ENCODE assay signal across 8 cellular contexts in genomic region chr2:108595677-108596232, GRCh38.
DNase-seq lines count a peak whose midpoint lies in the region; ATAC-seq and TF ChIP-seq lines count a peak whose summit lies in the region.
"Not testable (repeated sequence)": the region's sequence is repeated elsewhere in the genome, so short reads cannot be mapped to it uniquely, and the experiment has no call there.

No MANE protein-coding gene starts in this region.

- peaks cover 37% of the 10 kb centered on the region for H3K4me1 Mint-ChIP-seq in activated CD8-positive, alpha-beta memory T cell treated with anti-CD3 and anti-CD28 coated beads, Interleukin-2, amount 10 ng/mL, durations not matched to agents 7 days and 5 days
- H3K4me1 Mint-ChIP-seq in MCF 10A (ENCODE audit: insufficient read depth, unreplicated experiment) = peaks cover 50% of the 10 kb centered on the region
- H3K4me1 Mint-ChIP-seq in nephron = peaks cover 39% of the 10 kb centered on the region
- peaks cover 60% of the 10 kb centered on the region for H3K4me1 Mint-ChIP-seq in stimulated activated naive CD8-positive, alpha-beta T cell treated with anti-CD3 and anti-CD28 coated beads, Interleukin-15, Interleukin-2, amounts not matched to agents 100 ng/mL and 50 ng/mL, for 24 hours (ENCODE audit: low read depth)

- CTCF ChIA-PET in AG04450 (lab: Charles Lee) = interaction anchor here (2.4 to 4.8 kb wide), 2 partner anchors 12 to 41 kb away, joined by 27 to 33 read pairs; no protein-coding TSS in a partner anchor
- CTCF ChIA-PET in activated CD8-positive, alpha-beta memory T cell treated with anti-CD3 and anti-CD28 coated beads, Interleukin-2, amount 10 ng/mL, durations not matched to agents 7 days and 5 days (lab: Charles Lee) = interaction anchor here (4.0 kb wide), 1 partner anchor 40 kb away, joined by 29 read pairs; no protein-coding TSS in a partner anchor
- CTCF ChIA-PET in MCF 10A (lab: Yijun Ruan, JAX) = interaction anchor here (0.9 to 8.6 kb wide), 6 partner anchors 10 to 62 kb away, joined by 3 to 120 read pairs (median 4); no protein-coding TSS in a partner anchor

- intact Hi-C loops in MCF 10A (cut with micrococcal nuclease) = loop anchor here (2.0 kb wide), 2 partner anchors 25 to 41 kb away; no protein-coding TSS in a partner anchor

- DNase-seq in AG04450 (ENCODE audit: low read depth, low spot score); HL-60 (ENCODE audit: low read depth in 1 of 2, low spot score in 1 of 2); RWPE2 (ENCODE audit: low spot score); activated CD8-positive, alpha-beta memory T cell treated with anti-CD3 and anti-CD28 coated beads, Interleukin-2, amount 10 ng/mL, durations not matched to agents 7 days and 5 days; MCF 10A (ENCODE audit: unreplicated experiment); cardiac muscle cell (ENCODE audit: low read depth in 1 of 2, low spot score in 1 of 2): not testable (repeated sequence)

- BruUV-seq in MCF 10A (replicated peaks; lab: Mats Ljungman, UMichigan) = not testable (repeated sequence)

- H3K27ac Mint-ChIP-seq in activated CD8-positive, alpha-beta memory T cell treated with anti-CD3 and anti-CD28 coated beads, Interleukin-2, amount 10 ng/mL, durations not matched to agents 7 days and 5 days = peak overlapping the region; percentile 72
- peak overlapping the region; percentile 77 for H3K27ac Mint-ChIP-seq in MCF 10A (ENCODE audit: low read depth, unreplicated experiment)
- H3K27ac Mint-ChIP-seq in nephron = peak overlapping the region; percentile 15 to 32 (median 15)
- peak overlapping the region; percentile 92 for H3K27ac Mint-ChIP-seq in stimulated activated naive CD8-positive, alpha-beta T cell treated with anti-CD3 and anti-CD28 coated beads, Interleukin-15, Interleukin-2, amounts not matched to agents 100 ng/mL and 50 ng/mL, for 24 hours

- not testable (repeated sequence) for H3K4me3 ChIP-seq in AG04450 (ENCODE audit: low read depth, low read length); HL-60 (replicated peaks; ENCODE audit: insufficient read depth, low read length); RWPE2 (ENCODE audit: severe bottlenecking); cardiac muscle cell

- peak overlapping the region; percentile 34 for H3K4me3 Mint-ChIP-seq in activated CD8-positive, alpha-beta memory T cell treated with anti-CD3 and anti-CD28 coated beads, Interleukin-2, amount 10 ng/mL, durations not matched to agents 7 days and 5 days
- not testable (repeated sequence) for H3K4me3 Mint-ChIP-seq in MCF 10A (ENCODE audit: unreplicated experiment); nephron
- H3K4me3 Mint-ChIP-seq in stimulated activated naive CD8-positive, alpha-beta T cell treated with anti-CD3 and anti-CD28 coated beads, Interleukin-15, Interleukin-2, amounts not matched to agents 100 ng/mL and 50 ng/mL, for 24 hours = peak overlapping the region; percentile 74

- H3K4me1 ChIP-seq in RWPE2 (ENCODE audit: insufficient read depth, poor library complexity, severe bottlenecking) (peaks cover 45% of the 10 kb centered on the region), cardiac muscle cell (ENCODE audit: low read depth) (peaks cover 27% of the 10 kb centered on the region)

- H3K36me3 ChIP-seq in RWPE2 (ENCODE audit: low read depth); cardiac muscle cell: not testable (repeated sequence)

- POLR2A ChIA-PET in AG04450 (lab: Yijun Ruan, JAX) (interaction anchor here (1.4 kb wide), 2 partner anchors 9 to 60 kb away, joined by 3 to 5 read pairs; no protein-coding TSS in a partner anchor), MCF 10A (lab: Yijun Ruan, JAX) (interaction anchor here (0.5 to 3.5 kb wide), 14 partner anchors 9 to 147 kb away, joined by 3 to 53 read pairs (median 7); partner anchors contain the start of genes GCC2 and LIMS1)

- not testable (repeated sequence) for H3K27me3 Mint-ChIP-seq in activated CD8-positive, alpha-beta memory T cell treated with anti-CD3 and anti-CD28 coated beads, Interleukin-2, amount 10 ng/mL, durations not matched to agents 7 days and 5 days; MCF 10A (ENCODE audit: insufficient read depth, unreplicated experiment); nephron (ENCODE audit: low read depth); stimulated activated naive CD8-positive, alpha-beta T cell treated with anti-CD3 and anti-CD28 coated beads, Interleukin-15, Interleukin-2, amounts not matched to agents 100 ng/mL and 50 ng/mL, for 24 hours

- not testable (repeated sequence) for H3K9me3 ChIP-seq in AG04450 (ENCODE audit: control insufficient read depth, insufficient read depth, low read length); RWPE2 (ENCODE audit: severe bottlenecking); cardiac muscle cell (ENCODE audit: low read depth)

- peak overlapping the region; percentile 94 for H3K27ac ChIP-seq in AG04450 (ENCODE audit: low read depth, low read length)
- H3K27ac ChIP-seq in HL-60 (replicated peaks) = 0 out of 2 replicates have a peak overlapping the region, but pooled peaks have one; percentile 7
- H3K27ac ChIP-seq in RWPE2 (ENCODE audit: poor library complexity, severe bottlenecking) = peak overlapping the region; percentile 100
- H3K27ac ChIP-seq in cardiac muscle cell = peak overlapping the region; percentile 89

- TF ChIP-seq CTCF in AG04450 (IDR thresholded peaks at IDR 0.05; ENCODE audit: low read depth, low read length); HL-60 (IDR thresholded peaks at IDR 0.05; ENCODE audit: insufficient read depth, low read length); RWPE2 (IDR thresholded peaks at IDR 0.05; ENCODE audit: poor library complexity, severe bottlenecking); MCF 10A (IDR thresholded peaks at IDR 0.05; ENCODE audit: unreplicated experiment); cardiac muscle cell (IDR thresholded peaks at IDR 0.05; ENCODE audit: low read depth, low read length); nephron (IDR thresholded peaks at IDR 0.05; ENCODE audit: unreplicated experiment in 3 of 3): not testable (repeated sequence)

- H3K27me3 ChIP-seq in AG04450 (ENCODE audit: control insufficient read depth, insufficient read depth, low read length); HL-60 (ENCODE audit: insufficient read depth, poor library complexity, severe bottlenecking); RWPE2 (ENCODE audit: insufficient read depth, poor library complexity, severe bottlenecking); cardiac muscle cell: not testable (repeated sequence)

- not testable (repeated sequence) for H3K36me3 Mint-ChIP-seq in activated CD8-positive, alpha-beta memory T cell treated with anti-CD3 and anti-CD28 coated beads, Interleukin-2, amount 10 ng/mL, durations not matched to agents 7 days and 5 days; nephron (ENCODE audit: low read depth); stimulated activated naive CD8-positive, alpha-beta T cell treated with anti-CD3 and anti-CD28 coated beads, Interleukin-15, Interleukin-2, amounts not matched to agents 100 ng/mL and 50 ng/mL, for 24 hours (ENCODE audit: low read depth)
- peaks cover 14% of the 10 kb centered on the region for H3K36me3 Mint-ChIP-seq in MCF 10A (ENCODE audit: insufficient read depth, unreplicated experiment)

- not testable (repeated sequence) for ATAC-seq in RWPE2 (ENCODE audit: low read depth); activated CD8-positive, alpha-beta memory T cell treated with anti-CD3 and anti-CD28 coated beads, Interleukin-2, amount 10 ng/mL, durations not matched to agents 7 days and 5 days

- not testable (repeated sequence) for H3K9me3 Mint-ChIP-seq in activated CD8-positive, alpha-beta memory T cell treated with anti-CD3 and anti-CD28 coated beads, Interleukin-2, amount 10 ng/mL, durations not matched to agents 7 days and 5 days (ENCODE audit: low read depth); MCF 10A (ENCODE audit: unreplicated experiment); nephron; stimulated activated naive CD8-positive, alpha-beta T cell treated with anti-CD3 and anti-CD28 coated beads, Interleukin-15, Interleukin-2, amounts not matched to agents 100 ng/mL and 50 ng/mL, for 24 hours

Comparison
In these comparisons a context has a peak if more than half of its experiments do, and no peak if none do; other contexts are left out.
1. H3K27ac ChIP-seq: peak in every context shown above with its lines; median percentile 100 in RWPE2; 94 in AG04450; 89 in cardiac muscle cell; 7 in HL-60.
2. H3K27ac Mint-ChIP-seq: peak in every context shown above with its lines; median percentile 92 in stimulated activated naive CD8-positive, alpha-beta T cell treated with anti-CD3 and anti-CD28 coated beads, Interleukin-15, Interleukin-2, amounts not matched to agents 100 ng/mL and 50 ng/mL, for 24 hours; 77 in MCF 10A; 72 in activated CD8-positive, alpha-beta memory T cell treated with anti-CD3 and anti-CD28 coated beads, Interleukin-2, amount 10 ng/mL, durations not matched to agents 7 days and 5 days; 15 in nephron.